Comparison of ENCODE assay signal across 8 cellular contexts in the genomic region with DNA sequence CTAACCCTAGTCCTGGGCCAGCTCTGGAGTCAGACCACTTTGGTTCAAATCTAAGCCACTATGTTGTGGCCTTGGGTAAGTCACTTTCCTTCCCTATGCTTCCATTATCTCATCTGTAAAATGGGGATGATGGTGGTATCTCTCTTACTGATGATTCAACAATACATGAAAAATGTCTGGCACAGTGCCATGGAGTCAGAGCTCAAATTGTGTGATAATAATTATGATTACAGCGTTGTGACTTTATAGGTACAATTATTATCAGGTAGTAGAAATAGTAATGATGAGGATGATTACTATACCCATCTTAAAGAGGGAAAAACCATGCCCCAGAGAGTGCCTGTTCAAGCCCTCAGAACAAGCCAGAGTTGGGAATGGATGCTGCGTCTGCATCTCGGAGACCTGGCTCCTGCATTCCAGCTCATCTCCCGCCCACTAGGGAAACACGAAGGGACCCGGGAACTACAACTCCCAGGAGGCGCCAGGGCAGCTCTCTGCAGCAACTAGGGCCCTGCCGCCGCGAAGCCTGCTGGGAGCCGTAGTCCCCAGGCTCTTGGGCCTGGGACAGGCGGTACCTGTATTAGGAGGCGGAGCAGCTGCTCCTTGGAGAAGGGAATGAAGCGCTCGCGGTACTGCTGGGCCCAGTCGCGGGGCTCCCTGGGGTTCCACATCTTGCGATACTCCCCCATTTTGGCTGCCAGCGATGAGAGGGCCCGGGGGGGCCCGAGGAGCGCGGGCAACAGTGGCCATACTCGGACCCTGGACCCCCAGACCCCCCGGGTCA. TPM values are rescaled to one million over a fixed set of nuclear protein-coding genes. Genes with fewer than 3 reads are reported as not detected.
DNase-seq lines count a peak whose midpoint lies in the region; TF ChIP-seq lines count a peak whose summit lies in the region.

No MANE protein-coding gene starts in this region.

- H3K36me3 Mint-ChIP-seq in H9 (ENCODE audit: insufficient read depth in 1 of 3, low read depth in 3 of 3) (peaks cover 2 to 20% (median 11%) of the 10 kb centered on the region in 3 experiments; a peak in 6 of 7 replicates), nephron progenitor cell (ENCODE audit: low read depth) (peaks cover 9% of the 10 kb centered on the region)
- peaks cover 4% of the 10 kb centered on the region for H3K36me3 Mint-ChIP-seq in stimulated activated naive CD8-positive, alpha-beta T cell treated with anti-CD3 and anti-CD28 coated beads, Interleukin-15, Interleukin-2, amounts not matched to agents 100 ng/mL and 50 ng/mL, for 24 hours (ENCODE audit: low read depth)

- H3K9ac ChIP-seq in H9 (ENCODE audit: extremely low read depth, insufficient read length, low read length) = peak overlapping the region; percentile 79
- H3K9ac ChIP-seq in MM.1S (ENCODE audit: low read length) = peak overlapping the region; percentile 92

- H2BK120ac ChIP-seq in H9 (ENCODE audit: low read depth, low read length, poor library complexity, severe bottlenecking) = no peak overlapping the region

- no peaks in the 10 kb centered on the region for H3K9me3 Mint-ChIP-seq in H9
- H3K9me3 Mint-ChIP-seq in nephron progenitor cell = no peaks in the 10 kb centered on the region
- H3K9me3 Mint-ChIP-seq in stimulated activated naive CD8-positive, alpha-beta T cell treated with anti-CD3 and anti-CD28 coated beads, Interleukin-15, Interleukin-2, amounts not matched to agents 100 ng/mL and 50 ng/mL, for 24 hours = no peaks in the 10 kb centered on the region

- H3K27ac ChIP-seq in H9 (ENCODE audit: insufficient read length, low read depth, low read length) = no peak overlapping the region
- peak overlapping the region; percentile 93 for H3K27ac ChIP-seq in MM.1S (ENCODE audit: low read length)

- H3K9me3 ChIP-seq in H9 (ENCODE audit: control insufficient read depth, low read depth, low read length) (no peaks in the 10 kb centered on the region), MM.1S (replicated peaks; ENCODE audit: insufficient read depth, low read length) (no peaks in the 10 kb centered on the region)

- H3K14ac ChIP-seq in H9 (ENCODE audit: insufficient read depth, low read length) = peak overlapping the region; percentile 65; the same call in 1 of the 2 replicates

- H3K18ac ChIP-seq in H9 (ENCODE audit: insufficient read length, low read depth, low read length) = peak overlapping the region; percentile 65

- H3K4me3 ChIP-seq in MM.1S (ENCODE audit: low read length) = peak overlapping the region; percentile 77
- peak overlapping the region; percentile 64 for H3K4me3 ChIP-seq in fibroblast of villous mesenchyme (ENCODE audit: low read depth, low read length)

- H3K4ac ChIP-seq in H9 (ENCODE audit: low read depth, low read length) = no peak overlapping the region

- H2BK20ac ChIP-seq in H9 (ENCODE audit: low read depth, low read length, poor library complexity, severe bottlenecking) = no peak overlapping the region

- no peak overlapping the region for H4K8ac ChIP-seq in H9 (replicated peaks; ENCODE audit: insufficient read length, low read depth, low read length)

- H3K23me2 ChIP-seq in H9 (ENCODE audit: insufficient read length, low read depth, low read length, poor library complexity, severe bottlenecking) = peaks cover 5% of the 10 kb centered on the region

- H4K20me1 ChIP-seq in H9 (ENCODE audit: control insufficient read depth, insufficient read depth, insufficient read length) (no peaks in the 10 kb centered on the region), MM.1S (ENCODE audit: insufficient read depth, low read length) (no peaks in the 10 kb centered on the region)

- no peaks in the 10 kb centered on the region for H3K79me2 ChIP-seq in H9 (ENCODE audit: insufficient read depth, low read length)
- H3K79me2 ChIP-seq in MM.1S (ENCODE audit: low read length) = 0 out of 2 replicates have a peak, but pooled peaks cover 7% of the 10 kb centered on the region

- peak overlapping the region; percentile 82 for H3K4me2 ChIP-seq in H9 (ENCODE audit: insufficient read depth, insufficient read length, low read length)
- peak overlapping the region; percentile 97 for H3K4me2 ChIP-seq in MM.1S (ENCODE audit: low read depth, low read length)

- peaks cover 2 to 10% of the 10 kb centered on the region in 2 experiments; a peak in 2 of 4 replicates for H3K4me1 Mint-ChIP-seq in H9
- H3K4me1 Mint-ChIP-seq in nephron progenitor cell = peaks cover 6% of the 10 kb centered on the region
- peaks cover 17% of the 10 kb centered on the region for H3K4me1 Mint-ChIP-seq in stimulated activated naive CD8-positive, alpha-beta T cell treated with anti-CD3 and anti-CD28 coated beads, Interleukin-15, Interleukin-2, amounts not matched to agents 100 ng/mL and 50 ng/mL, for 24 hours (ENCODE audit: low read depth)

- H3K79me1 ChIP-seq in H9 (ENCODE audit: insufficient read depth, low read depth, low read length, poor library complexity, severe bottlenecking) = no peaks in the 10 kb centered on the region

- H2BK12ac ChIP-seq in H9 (ENCODE audit: insufficient read length, low read depth, low read length) = no peak overlapping the region

- peak; percentile 96 for DNase-seq in EL
- peak; percentile 98 for DNase-seq in H9
- peak; percentile 94 for DNase-seq in MM.1S
- DNase-seq in SIG-M5 treated with dmso at 0.1 percent for 504 hours (lab: John Stamatoyannopoulos, UW; ENCODE audit: unreplicated experiment) = peak; percentile 94
- peak; percentile 77 for DNase-seq in activated gamma-delta T cell treated with anti-CD3 and anti-CD28 coated beads, Interleukin-2, amount 50 U/mL, for 16 hours (ENCODE audit: low read depth)
- DNase-seq in fibroblast of villous mesenchyme (ENCODE audit: low read depth) = peak; percentile 92
- DNase-seq in nephron progenitor cell = peak; percentile 95

- no peaks in the 10 kb centered on the region for H3K9me2 ChIP-seq in MM.1S (replicated peaks; ENCODE audit: insufficient read depth, low read length)

- H2BK5ac ChIP-seq in H9 (ENCODE audit: insufficient read length, low read length) = no peak overlapping the region

- H3T11ph ChIP-seq in H9 (ENCODE audit: low read length) = no peak overlapping the region

- H3K27ac Mint-ChIP-seq in H9 (peak overlapping the region; percentile 94 to 97 (median 97); a peak in 5 of 7 replicates), nephron progenitor cell (peak overlapping the region; percentile 68)
- H3K27ac Mint-ChIP-seq in stimulated activated naive CD8-positive, alpha-beta T cell treated with anti-CD3 and anti-CD28 coated beads, Interleukin-15, Interleukin-2, amounts not matched to agents 100 ng/mL and 50 ng/mL, for 24 hours = peak overlapping the region; percentile 94

- no peak overlapping the region for H4K5ac ChIP-seq in H9 (ENCODE audit: insufficient read length, low read depth, low read length)

- H3K27me3 ChIP-seq in H9 (ENCODE audit: insufficient read depth, low read length) (no peaks in the 10 kb centered on the region; the same call in 1 of the 2 replicates), MM.1S (replicated peaks; ENCODE audit: insufficient read depth, low read length) (no peaks in the 10 kb centered on the region)

- peaks cover 3% of the 10 kb centered on the region for H3K27me3 Mint-ChIP-seq in H9 (ENCODE audit: low read depth)
- H3K27me3 Mint-ChIP-seq in nephron progenitor cell (ENCODE audit: low read depth, poor library complexity) = peaks cover 4% of the 10 kb centered on the region
- peaks cover 4% of the 10 kb centered on the region for H3K27me3 Mint-ChIP-seq in stimulated activated naive CD8-positive, alpha-beta T cell treated with anti-CD3 and anti-CD28 coated beads, Interleukin-15, Interleukin-2, amounts not matched to agents 100 ng/mL and 50 ng/mL, for 24 hours

- no peaks in the 10 kb centered on the region for H3K36me3 ChIP-seq in MM.1S (replicated peaks; ENCODE audit: insufficient read depth, low read length)

- H3F3A ChIP-seq in MM.1S (ENCODE audit: insufficient read depth, low read length) = peaks cover 12% of the 10 kb centered on the region

- TF ChIP-seq CTCF in H9 (conservative IDR thresholded peaks at IDR 0.05) (no peak), MM.1S (IDR thresholded peaks at IDR 0.05; ENCODE audit: low read length) (no peak), fibroblast of villous mesenchyme (IDR thresholded peaks at IDR 0.05; ENCODE audit: insufficient read depth, low read depth, low read length) (no peak), nephron progenitor cell (IDR thresholded peaks at IDR 0.05) (no peak)

- H3K56ac ChIP-seq in H9 (ENCODE audit: insufficient read length, low read depth, low read length) = no peak overlapping the region

- no peak overlapping the region for H2AFZ ChIP-seq in H9 (ENCODE audit: low read length)
- peak overlapping the region; percentile 86 for H2AFZ ChIP-seq in MM.1S (ENCODE audit: low read length)

- H3K4me1 ChIP-seq in H9 (ENCODE audit: insufficient read depth, low read length) = no peaks in the 10 kb centered on the region; the same call in 1 of the 2 replicates
- H3K4me1 ChIP-seq in MM.1S (ENCODE audit: low read length) = peaks cover 18% of the 10 kb centered on the region

- no peak overlapping the region for H2BK15ac ChIP-seq in H9 (ENCODE audit: low read depth, low read length)

- WGBS in H9 (ENCODE audit: extremely low coverage, insufficient read length, low lambda C conversion rate) = no CpG with 5 or more reads among the region's 26 CpGs

- H3K4me3 Mint-ChIP-seq in H9 (peak overlapping the region; percentile 77 to 85), nephron progenitor cell (peak overlapping the region; percentile 83)
- peak overlapping the region; percentile 88 for H3K4me3 Mint-ChIP-seq in stimulated activated naive CD8-positive, alpha-beta T cell treated with anti-CD3 and anti-CD28 coated beads, Interleukin-15, Interleukin-2, amounts not matched to agents 100 ng/mL and 50 ng/mL, for 24 hours

- no peak overlapping the region for H3K23ac ChIP-seq in H9 (ENCODE audit: insufficient read length, low read depth, low read length)

- no peak overlapping the region for H2AK5ac ChIP-seq in H9 (ENCODE audit: insufficient read length, low read length)

- H4K91ac ChIP-seq in H9 (ENCODE audit: insufficient read length, low read depth, low read length) = no peak overlapping the region

RNA-seq across cellular contexts. Expression of a gene that starts 0.8 kb away (rescaled TPM):
- total RNA-seq in H9 (2021) (15.2 and 16.0 TPM in 2 replicates), fibroblast of villous mesenchyme (2.9 and 3.0 TPM in 2 replicates)

RNA-seq across cellular contexts. Expression of a gene that starts 1.3 kb away (rescaled TPM):
- total RNA-seq in H9 (2021) (0.31 TPM in 1 of 2 replicates, not detected in the other), fibroblast of villous mesenchyme (not detected in 2 replicates)

RNA-seq across cellular contexts. Expression of a gene that starts 28.4 kb away (rescaled TPM):
- total RNA-seq in H9 (2021) (195 and 198 TPM in 2 replicates), fibroblast of villous mesenchyme (72.2 and 111 TPM in 2 replicates)

RNA-seq across cellular contexts. Expression of a gene that starts 30.6 kb away (rescaled TPM):
- total RNA-seq in H9 (2021) = 5.9 and 6.2 TPM in 2 replicates
- 0.86 and 1.9 TPM in 2 replicates for total RNA-seq in fibroblast of villous mesenchyme

RNA-seq across cellular contexts. Expression of a gene that starts 37.6 kb away (rescaled TPM):
- total RNA-seq in H9 (2021) (9.6 and 13.2 TPM in 2 replicates), fibroblast of villous mesenchyme (82.8 and 92.4 TPM in 2 replicates)
